ENCODE assay signal across 10 cellular contexts in genomic region chr4:76211769-76212168, GRCh38. TPM values are rescaled to one million over a fixed set of nuclear protein-coding genes. Genes with fewer than 3 reads are reported as not detected.
DNase-seq lines count a peak whose midpoint lies in the region; ATAC-seq and TF ChIP-seq lines count a peak whose summit lies in the region.
"Had no signal": no experiment of that assay in that cellular context is flagged by ENCODE, and none has a peak within 500 bp of the region (broad histone marks: within the 10 kb centered on the region; RNA-seq: fewer than 3 reads in every experiment).

No MANE protein-coding gene starts in this region.

- H3K79me2 ChIP-seq in fibroblast of lung (ENCODE audit: control insufficient read depth, insufficient read depth, low read length) (peaks cover 62% of the 10 kb centered on the region), OCI-LY7 (ENCODE audit: insufficient read depth, low read depth, low read length) (no peaks in the 10 kb centered on the region)

- CTCF ChIA-PET in OCI-LY7 (lab: Charles Lee; ENCODE audit: unreplicated experiment), result no interaction called here

- no peaks in the 10 kb centered on the region for H3K9me3 Mint-ChIP-seq in osteocyte (ENCODE audit: unreplicated experiment)

- POLR2A ChIA-PET in OCI-LY7 (lab: Charles Lee), result interaction anchor here (0.6 kb wide), 1 partner anchor 59 kb away, joined by 7 read pairs; no protein-coding TSS in a partner anchor

- peak overlapping the region; percentile 27 for H3K9ac ChIP-seq in fibroblast of lung (ENCODE audit: insufficient read depth, low read length)

- DNase-seq in AG10803 (ENCODE audit: low read depth) (no peak), RWPE2 (ENCODE audit: low spot score) (no peak), fibroblast of lung (ENCODE audit: low read depth in 2 of 2) (no peak), osteocyte (ENCODE audit: extremely low spot score, unreplicated experiment) (no peak), SW 1271 (lab: John Stamatoyannopoulos, UW) (no peak), cerebellum (ENCODE audit: low spot score) (no peak), OCI-LY7 (ENCODE audit: low spot score) (no peak)
- DNase-seq: activated CD8-positive, alpha-beta memory T cell treated with anti-CD3 and anti-CD28 coated beads, Interleukin-2, amount 50 U/mL, for 4 hours; hippocampal formation had no signal

- H3K27ac Mint-ChIP-seq in osteocyte (ENCODE audit: unreplicated experiment), result peak overlapping the region; percentile 98

- H3K9me3 ChIP-seq in RWPE2 (ENCODE audit: severe bottlenecking) (no peaks in the 10 kb centered on the region), fibroblast of lung (ENCODE audit: control insufficient read depth, insufficient read depth, low read depth, low read length) (no peaks in the 10 kb centered on the region), OCI-LY7 (ENCODE audit: low read length) (no peaks in the 10 kb centered on the region)

- peaks cover 56% of the 10 kb centered on the region for H3K4me1 Mint-ChIP-seq in osteocyte (ENCODE audit: unreplicated experiment)

- H3K27me3 Mint-ChIP-seq in osteocyte (ENCODE audit: unreplicated experiment), result no peaks in the 10 kb centered on the region

- H3K27me3 ChIP-seq in RWPE2 (ENCODE audit: insufficient read depth, poor library complexity, severe bottlenecking) (no peaks in the 10 kb centered on the region), fibroblast of lung (ENCODE audit: control insufficient read depth, insufficient read depth, low read length) (no peaks in the 10 kb centered on the region)

- H3K27ac ChIP-seq in RWPE2 (ENCODE audit: poor library complexity, severe bottlenecking), result peak overlapping the region; percentile 65
- H3K27ac ChIP-seq in fibroblast of lung (ENCODE audit: insufficient read depth, low read length), result peak overlapping the region; percentile 96
- no peak overlapping the region for H3K27ac ChIP-seq in OCI-LY7 (ENCODE audit: low read depth, low read length, poor library complexity, severe bottlenecking)

- H3K4me3 ChIP-seq in AG10803 (ENCODE audit: low read length) (peak overlapping the region; percentile 85), RWPE2 (ENCODE audit: severe bottlenecking) (peak overlapping the region; percentile 59), fibroblast of lung (replicated peaks in 1 of 4; ENCODE audit: control extremely low read depth in 1 of 4, insufficient read depth in 1 of 4, low read depth in 3 of 4, low read length in 4 of 4) (peak overlapping the region; percentile 68 to 94 (median 88)), OCI-LY7 (ENCODE audit: low read depth, low read length, poor library complexity, severe bottlenecking) (no peak overlapping the region)

- no peaks in the 10 kb centered on the region; the same call in 1 of the 2 replicates for H3K9me2 ChIP-seq in OCI-LY7 (ENCODE audit: insufficient read depth, low read length)

- ATAC-seq in RWPE2 (ENCODE audit: low read depth) (no peak), GM18907 (IDR thresholded peaks at IDR 0.05; ENCODE audit: unreplicated experiment) (no peak)

- H3K36me3 Mint-ChIP-seq in osteocyte (ENCODE audit: unreplicated experiment), result no peaks in the 10 kb centered on the region

- H3K36me3 ChIP-seq in RWPE2 (ENCODE audit: low read depth), result no peaks in the 10 kb centered on the region; the same call in 1 of the 2 replicates
- H3K36me3 ChIP-seq in fibroblast of lung (ENCODE audit: control insufficient read depth, insufficient read depth, low read length), result no peaks in the 10 kb centered on the region
- H3K36me3 ChIP-seq in OCI-LY7 (ENCODE audit: insufficient read depth, low read length), result no peaks in the 10 kb centered on the region

- intact Hi-C loops in OCI-LY7 (cut with micrococcal nuclease; ENCODE audit: unreplicated experiment), result no loop called here

- H3K4me2 ChIP-seq in fibroblast of lung (ENCODE audit: extremely low read depth, insufficient read depth, low read length), result peak overlapping the region; percentile 99
- H3K4me2 ChIP-seq in OCI-LY7 (ENCODE audit: low read length), result no peak overlapping the region

- no peak overlapping the region for H2AFZ ChIP-seq in fibroblast of lung (ENCODE audit: low read length)
- no peak overlapping the region for H2AFZ ChIP-seq in OCI-LY7 (ENCODE audit: low read length)

- no TSS peak for BruUV-seq in OCI-LY7 (replicated peaks; lab: Mats Ljungman, UMichigan)

- no peak for TF ChIP-seq CTCF in AG10803 (conservative IDR thresholded peaks at IDR 0.05; ENCODE audit: low read length)
- no peak for TF ChIP-seq CTCF in RWPE2 (IDR thresholded peaks at IDR 0.05; ENCODE audit: poor library complexity, severe bottlenecking)
- no peak for TF ChIP-seq CTCF in fibroblast of lung (conservative IDR thresholded peaks at IDR 0.05 in 1 of 2, IDR thresholded peaks at IDR 0.05 in 1 of 2; ENCODE audit: low read depth in 1 of 2, low read length in 2 of 2)
- TF ChIP-seq CTCF in osteocyte (IDR thresholded peaks at IDR 0.05), result no peak
- TF ChIP-seq CTCF in OCI-LY7 (conservative IDR thresholded peaks at IDR 0.05; ENCODE audit: low read length), result no peak

- H3K4me3 Mint-ChIP-seq in osteocyte (ENCODE audit: unreplicated experiment), result peak overlapping the region; percentile 97

- H4K20me1 ChIP-seq in fibroblast of lung (ENCODE audit: control insufficient read depth, extremely low read depth, insufficient read depth, low read length) (no peaks in the 10 kb centered on the region), OCI-LY7 (ENCODE audit: insufficient read depth, low read length) (no peaks in the 10 kb centered on the region)

- H3K4me1 ChIP-seq in RWPE2 (ENCODE audit: insufficient read depth, poor library complexity, severe bottlenecking) (peaks cover 35% of the 10 kb centered on the region), fibroblast of lung (ENCODE audit: control insufficient read depth, extremely low read depth, insufficient read depth, low read length) (peaks cover 19% of the 10 kb centered on the region), OCI-LY7 (ENCODE audit: insufficient read depth, low read length, poor library complexity, severe bottlenecking) (no peaks in the 10 kb centered on the region)

RNA-seq across cellular contexts. Expression of gene SCARB2, which starts 1.9 kb away (rescaled TPM):
- total RNA-seq in fibroblast of lung, result 266 and 365 TPM in 2 replicates
- polyA plus RNA-seq in fibroblast of lung, result 149 and 195 TPM in 2 replicates
- 134 and 143 TPM in 2 replicates for polyA plus RNA-seq in fibroblast of lung (2012)
- polyA minus RNA-seq in fibroblast of lung (ENCODE audit: low replicate concordance), result 71.7 and 73.2 TPM in 2 replicates
- total RNA-seq in osteocyte, result 179 and 187 TPM in 2 replicates
- 342 TPM for total RNA-seq in cerebellum
- total RNA-seq in OCI-LY7 (2014; rRNA removed; shearing (Covaris generic)), result not detected in 2 replicates
- 0.28 and 1.1 TPM in 2 replicates for total RNA-seq in OCI-LY7 (2022)

RNA-seq across cellular contexts. Expression of gene FAM47E, which starts 39.8 kb away (rescaled TPM):
- total RNA-seq in fibroblast of lung (0.99 and 1.0 TPM in 2 replicates), osteocyte (0.55 and 0.70 TPM in 2 replicates), cerebellum (7.3 TPM), OCI-LY7 (2022) (not detected in 2 replicates)
- 0.03 and 0.12 TPM in 2 replicates for polyA plus RNA-seq in fibroblast of lung
- not detected in 2 replicates for polyA plus RNA-seq in fibroblast of lung (2012)
- not detected in 2 replicates for polyA minus RNA-seq in fibroblast of lung (ENCODE audit: low replicate concordance)
- total RNA-seq in OCI-LY7 (2014; rRNA removed; shearing (Covaris generic)), result not detected in 2 replicates

Comparison
In these comparisons a context has a peak if more than half of its experiments do, and no peak if none do; other contexts are left out.
1. RNA of gene SCARB2, which starts 1.9 kb away (total RNA-seq): 266 to 365 TPM in fibroblast of lung, 342 TPM in cerebellum (single experiment) and 179 to 187 TPM in osteocyte; 0.28 to 1.1 TPM in OCI-LY7; every median in the first group is over 10 times any median in the second.